28 cellular contexts compared by ENCODE assay signal in genomic region chr20:18653736-18654447, GRCh38.
"Had no signal": no experiment of that assay in that cellular context is flagged by ENCODE, and none has a peak within 500 bp of the region (broad histone marks: within the 10 kb centered on the region; RNA-seq: fewer than 3 reads in every experiment).

No MANE protein-coding gene starts in this region.

- H3K27me3 ChIP-seq: ascending aorta, breast epithelium, cardiac muscle cell, colonic mucosa, gastrocnemius medialis, heart left ventricle had no signal

- ATAC-seq: activated naive CD4-positive, alpha-beta T cell treated with anti-CD3 and anti-CD28 coated beads, Interleukin-2, amount 50 U/mL, for 72 hours; activated T-cell treated with anti-CD3 and anti-CD28 coated beads, Interleukin-2, amount 50 U/mL, for 72 hours; esophagus mucosa; gastrocnemius medialis; heart left ventricle had no signal

- DNase-seq: activated CD4-positive, alpha-beta memory T cell treated with anti-CD3 and anti-CD28 coated beads, Interleukin-2, amount 10 ng/mL, durations not matched to agents 7 days and 5 days; activated CD4-positive, alpha-beta T cell treated with anti-CD3 and anti-CD28 coated beads for 1 hour; activated CD4-positive, alpha-beta T cell treated with anti-CD3 and anti-CD28 coated beads for 4 hours; activated CD4-positive, alpha-beta T cell treated with anti-CD3 and anti-CD28 coated beads, Interleukin-2, amount 10 ng/mL, durations not matched to agents 7 days and 5 days; activated CD4-positive, alpha-beta T cell treated with anti-CD3 and anti-CD28 coated beads, Interleukin-2, amount 50 U/mL, for 4 hours; activated CD8-positive, alpha-beta memory T cell treated with anti-CD3 and anti-CD28 coated beads, Interleukin-2, amount 50 U/mL, for 48 hours; activated gamma-delta T cell; activated naive CD4-positive, alpha-beta T cell; activated naive CD4-positive, alpha-beta T cell treated with anti-CD3 and anti-CD28 coated beads, Interleukin-2, amount 10 ng/mL, durations not matched to agents 7 days and 5 days; activated naive CD8-positive, alpha-beta T cell treated with anti-CD3 and anti-CD28 coated beads, Interleukin-2, amount 10 ng/mL, durations not matched to agents 7 days and 5 days; activated T-cell treated with anti-CD3 and anti-CD28 coated beads for 4 hours; activated T-cell treated with anti-CD3 and anti-CD28 coated beads, Interleukin-2, amount 50 U/mL, for 24 hours; activated T-cell treated with anti-CD3 and anti-CD28 coated beads, Interleukin-2, amount 50 U/mL, for 72 hours; central memory CD4-positive, alpha-beta T cell; cerebellar nuclear complex; colonic mucosa; effector CD8-positive, alpha-beta T cell; foreskin fibroblast; gastrocnemius medialis; glutamatergic neuron; heart left ventricle; T-helper 2 cell had no signal

- H3K27ac ChIP-seq: ascending aorta, breast epithelium, cardiac muscle cell, colonic mucosa, gastrocnemius medialis, heart left ventricle had no signal

- H3K4me1 ChIP-seq: breast epithelium, colonic mucosa, gastrocnemius medialis had no signal

- FAIRE-seq: endothelial cell of umbilical vein had no signal

- H3K9me3 ChIP-seq: ascending aorta, breast epithelium, colonic mucosa, gastrocnemius medialis, heart left ventricle had no signal

- H3K36me3 ChIP-seq: ascending aorta, breast epithelium, cardiac muscle cell, colonic mucosa, gastrocnemius medialis, heart left ventricle had no signal

- H3K4me3 ChIP-seq: ascending aorta, breast epithelium, cardiac muscle cell, colonic mucosa, gastrocnemius medialis, heart left ventricle had no signal
